In the genomic region with DNA sequence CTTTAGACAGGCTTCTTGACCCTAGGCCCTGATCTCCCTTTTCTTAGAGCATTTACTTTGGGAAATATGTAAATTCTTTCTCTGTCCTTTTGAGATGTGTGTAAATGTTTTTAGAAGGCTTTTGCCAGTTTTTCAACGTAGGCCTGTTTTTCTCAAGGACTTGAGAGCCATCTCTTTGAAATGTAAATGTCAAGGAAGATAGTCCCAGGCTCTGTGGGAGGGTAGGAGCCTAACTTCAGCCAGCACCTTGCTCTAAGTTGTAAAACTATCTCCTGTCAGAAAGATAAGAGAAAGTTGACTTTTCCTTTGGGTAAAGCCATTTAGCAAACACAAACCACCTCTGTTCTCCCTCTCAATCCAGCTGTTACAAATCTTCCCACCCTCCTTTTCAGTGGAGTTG, we compare ENCODE assay signal across 25 cellular contexts.
"Had no signal": no experiment of that assay in that cellular context is flagged by ENCODE, and none has a peak within 500 bp of the region (broad histone marks: within the 10 kb centered on the region; RNA-seq: fewer than 3 reads in every experiment).

No MANE protein-coding gene starts in this region.

- ATAC-seq: esophagus mucosa; gastroesophageal sphincter; heart left ventricle; left lobe of liver; naive thymus-derived CD4-positive, alpha-beta T cell; stimulated activated naive B cell treated with anti-CD40 and anti-IgM and Interleukin-4, amounts not matched to agents 10 μg/mL and 1 μg/mL and 100 μg/mL, for 72 hours had no signal

- H3K4me3 Mint-ChIP-seq: memory B cell; naive thymus-derived CD4-positive, alpha-beta T cell; nephron; stimulated activated naive B cell treated with anti-CD40 and anti-IgM and Interleukin-4, amounts not matched to agents 10 μg/mL and 1 μg/mL and 100 μg/mL, for 72 hours; stimulated activated naive CD8-positive, alpha-beta T cell treated with anti-CD3 and anti-CD28 coated beads, Interleukin-15, Interleukin-2, amounts not matched to agents 100 ng/mL and 50 ng/mL, for 24 hours had no signal

- H3K4me1 Mint-ChIP-seq: memory B cell; naive thymus-derived CD4-positive, alpha-beta T cell; stimulated activated naive B cell treated with anti-CD40 and anti-IgM and Interleukin-4, amounts not matched to agents 10 μg/mL and 1 μg/mL and 100 μg/mL, for 72 hours had no signal

- H3K9me3 ChIP-seq: prostate gland, sigmoid colon, thoracic aorta, upper lobe of left lung had no signal

- H3K27me3 ChIP-seq: gastroesophageal sphincter, heart left ventricle, right atrium auricular region, sigmoid colon, tibial nerve, upper lobe of left lung had no signal

- H3K4me1 ChIP-seq: heart left ventricle, prostate gland, right atrium auricular region, sigmoid colon, tibial nerve, upper lobe of left lung had no signal

- H3K27me3 Mint-ChIP-seq: memory B cell; stimulated activated naive B cell treated with anti-CD40 and anti-IgM and Interleukin-4, amounts not matched to agents 10 μg/mL and 1 μg/mL and 100 μg/mL, for 72 hours; stimulated activated naive CD8-positive, alpha-beta T cell treated with anti-CD3 and anti-CD28 coated beads, Interleukin-15, Interleukin-2, amounts not matched to agents 100 ng/mL and 50 ng/mL, for 24 hours had no signal

- H3K36me3 ChIP-seq: gastroesophageal sphincter, heart left ventricle, prostate gland, right atrium auricular region, sigmoid colon, thoracic aorta, tibial nerve, upper lobe of left lung had no signal

- DNase-seq: cerebellar nuclear complex; cortex of kidney; foreskin fibroblast; heart left ventricle; hippocampal formation; kidney; midbrain; naive thymus-derived CD4-positive, alpha-beta T cell; nucleus accumbens; sigmoid colon; stimulated activated CD4-positive, alpha-beta T cell treated with anti-CD3 and anti-CD28 coated beads, Interleukin-4, amount 100 ng/mL, for 4 hours; stimulated activated naive B cell treated with anti-CD40 and anti-IgM and Interleukin-4, amounts not matched to agents 10 μg/mL and 1 μg/mL and 100 μg/mL, for 72 hours; upper lobe of left lung had no signal

- H3K9me3 Mint-ChIP-seq: memory B cell; nephron; stimulated activated naive B cell treated with anti-CD40 and anti-IgM and Interleukin-4, amounts not matched to agents 10 μg/mL and 1 μg/mL and 100 μg/mL, for 72 hours; stimulated activated naive CD8-positive, alpha-beta T cell treated with anti-CD3 and anti-CD28 coated beads, Interleukin-15, Interleukin-2, amounts not matched to agents 100 ng/mL and 50 ng/mL, for 24 hours had no signal

- H3K36me3 Mint-ChIP-seq: memory B cell; naive thymus-derived CD4-positive, alpha-beta T cell; stimulated activated naive B cell treated with anti-CD40 and anti-IgM and Interleukin-4, amounts not matched to agents 10 μg/mL and 1 μg/mL and 100 μg/mL, for 72 hours had no signal

- H3K27ac Mint-ChIP-seq: memory B cell; naive thymus-derived CD4-positive, alpha-beta T cell; nephron; stimulated activated naive B cell treated with anti-CD40 and anti-IgM and Interleukin-4, amounts not matched to agents 10 μg/mL and 1 μg/mL and 100 μg/mL, for 72 hours; stimulated activated naive CD8-positive, alpha-beta T cell treated with anti-CD3 and anti-CD28 coated beads, Interleukin-15, Interleukin-2, amounts not matched to agents 100 ng/mL and 50 ng/mL, for 24 hours had no signal

- FAIRE-seq: kidney had no signal

- H3K4me3 ChIP-seq: gastroesophageal sphincter, heart left ventricle, lung, prostate gland, right atrium auricular region, sigmoid colon, thoracic aorta, tibial nerve, upper lobe of left lung had no signal

- H3K27ac ChIP-seq: epithelial cell of prostate, gastroesophageal sphincter, heart left ventricle, prostate gland, right atrium auricular region, sigmoid colon, thoracic aorta, tibial nerve, upper lobe of left lung had no signal
